In the genomic region with DNA sequence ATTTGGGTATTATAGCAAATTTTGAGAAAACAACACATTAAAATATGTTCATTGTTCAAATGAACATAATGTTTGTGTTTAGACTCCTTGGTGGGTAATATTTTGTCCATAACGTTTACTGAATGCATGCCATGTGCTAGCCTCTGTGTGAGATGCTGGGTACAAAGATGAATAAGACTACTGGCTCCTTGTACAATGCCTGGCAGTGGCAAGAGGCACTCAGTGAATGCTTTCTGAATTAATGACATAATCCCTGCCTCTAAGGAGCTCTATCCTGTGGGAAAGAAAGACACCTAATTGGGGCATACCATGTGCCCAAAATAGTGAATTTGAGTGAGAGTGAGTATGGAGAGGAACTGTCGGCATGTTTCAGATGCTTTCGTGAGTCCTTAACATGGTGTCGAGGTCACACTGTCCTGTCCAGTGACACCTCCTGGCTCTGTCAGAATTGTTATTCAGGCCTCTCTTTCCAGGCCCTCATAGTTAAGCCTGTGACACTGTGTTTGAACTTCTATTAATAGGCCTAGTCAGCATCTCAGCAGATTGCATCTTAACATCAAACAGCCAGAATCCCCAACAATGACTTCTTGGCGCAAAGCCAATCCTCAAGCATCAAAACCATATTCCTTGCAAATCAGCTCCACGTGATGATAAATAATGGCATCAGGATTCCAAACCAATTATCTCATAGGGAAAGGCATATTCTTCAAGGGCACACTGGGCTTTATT, we compare ENCODE assay signal across 10 cellular contexts. TPM values are rescaled to one million over a fixed set of nuclear protein-coding genes. Genes with fewer than 3 reads are reported as not detected.
DNase-seq lines count a peak whose midpoint lies in the region; ATAC-seq lines count a peak whose summit lies in the region.
"Had no signal": no experiment of that assay in that cellular context is flagged by ENCODE, and none has a peak within 500 bp of the region (broad histone marks: within the 10 kb centered on the region; RNA-seq: fewer than 3 reads in every experiment).

No MANE protein-coding gene starts in this region.

- intact Hi-C loops in left ventricle myocardium superior (cut with micrococcal nuclease) = no loop called here

- ATAC-seq in left ventricle myocardium superior (peak; percentile 98), HG02973 (IDR thresholded peaks at IDR 0.05; ENCODE audit: unreplicated experiment) (no peak)

- peak; percentile 10 for DNase-seq in COLO668 (lab: John Stamatoyannopoulos, UW; ENCODE audit: unreplicated experiment)
- peak; percentile 33 for DNase-seq in NCI-H128 (lab: John Stamatoyannopoulos, UW; ENCODE audit: unreplicated experiment)
- DNase-seq in adipocyte (ENCODE audit: low read depth) = peak; percentile 6
- no peak for DNase-seq in left ventricle myocardium superior
- no peak for DNase-seq in ACHN
- no peak for DNase-seq in GM19238 (ENCODE audit: insufficient read length, low spot score)
- no peak for DNase-seq in ecto neural progenitor cell (ENCODE audit: low spot score)
- DNase-seq: effector memory CD4-positive, alpha-beta T cell had no signal

- no peak overlapping the region for H3K4me3 ChIP-seq in adipocyte (ENCODE audit: low read length)

- no peaks in the 10 kb centered on the region for H3K36me3 ChIP-seq in adipocyte (ENCODE audit: control insufficient read depth, insufficient read depth, low read length, severe bottlenecking)

- H3K4me1 ChIP-seq in adipocyte (ENCODE audit: control insufficient read depth, insufficient read depth, low read length) = peaks cover 8% of the 10 kb centered on the region

- no peak overlapping the region for H3K9ac ChIP-seq in adipocyte (ENCODE audit: low read length)
- H3K9ac ChIP-seq: KMS-11 had no signal

- no peaks in the 10 kb centered on the region for H3K9me3 ChIP-seq in adipocyte (ENCODE audit: control insufficient read depth, low read length)

- in situ Hi-C loops in ACHN (cut with HindIII; ENCODE audit: low pct_ligation_motif_present, low pct_unique_long_range_greater_than_20kb, low sequenced_read_pairs) = no loop called here

- no peaks in the 10 kb centered on the region for H3K27me3 ChIP-seq in adipocyte (replicated peaks; ENCODE audit: control insufficient read depth, insufficient read depth, low read length)

RNA-seq across cellular contexts. Expression of a gene that starts 32.8 kb away (rescaled TPM):
- total RNA-seq in left ventricle myocardium superior = 58.1 TPM

Comparison
In these comparisons a context has a peak if more than half of its experiments do, and no peak if none do; other contexts are left out.
1. DNase-seq: peak in COLO668 (single experiment), NCI-H128 (single experiment) and adipocyte (single experiment); none in left ventricle myocardium superior (single experiment), ACHN (single experiment), GM19238 (single experiment) and ecto neural progenitor cell (single experiment).